In genomic region chr1:11787804-11788436, GRCh38 we compare ENCODE assay signal across 1 cellular context.
TF ChIP-seq lines count a peak whose summit lies in the region.

No MANE protein-coding gene starts in this region.

TF ChIP-seq in HepG2, 621 proteins besides CTCF, POLR2A, EP300 and RAD21:
- TF ChIP-seq ZNF768 (CRISPR knock-in tag; IDR thresholded peaks at IDR 0.05) (0 out of 2 replicates have a peak, but pooled peaks have one; percentile 8), HDAC1 (CRISPR knock-in tag; IDR thresholded peaks at IDR 0.05) (0 out of 2 replicates have a peak, but pooled peaks have one; percentile 20), ZNF121 (CRISPR knock-in tag; IDR thresholded peaks at IDR 0.05) (peak; percentile 88), ARID2 (CRISPR knock-in tag; IDR thresholded peaks at IDR 0.05; ENCODE audit: borderline replicate concordance) (no peak), IRF9 (CRISPR knock-in tag; IDR thresholded peaks at IDR 0.05; ENCODE audit: borderline replicate concordance) (0 out of 2 replicates have a peak, but pooled peaks have one; percentile 5), ZNF160 (CRISPR knock-in tag; IDR thresholded peaks at IDR 0.05) (0 out of 2 replicates have a peak, but pooled peaks have one; percentile 25), NONO (IDR thresholded peaks at IDR 0.05) (no peak), NONO (CRISPR knock-in tag; conservative IDR thresholded peaks at IDR 0.05) (0 out of 2 replicates have a peak, but pooled peaks have one; percentile 32), MED8 (CRISPR knock-in tag; IDR thresholded peaks at IDR 0.05; ENCODE audit: insufficient replicate concordance) (no peak), EZH2 (conservative IDR thresholded peaks at IDR 0.05; ENCODE audit: low read depth, low read length) (no peak)
